In the genomic region with DNA sequence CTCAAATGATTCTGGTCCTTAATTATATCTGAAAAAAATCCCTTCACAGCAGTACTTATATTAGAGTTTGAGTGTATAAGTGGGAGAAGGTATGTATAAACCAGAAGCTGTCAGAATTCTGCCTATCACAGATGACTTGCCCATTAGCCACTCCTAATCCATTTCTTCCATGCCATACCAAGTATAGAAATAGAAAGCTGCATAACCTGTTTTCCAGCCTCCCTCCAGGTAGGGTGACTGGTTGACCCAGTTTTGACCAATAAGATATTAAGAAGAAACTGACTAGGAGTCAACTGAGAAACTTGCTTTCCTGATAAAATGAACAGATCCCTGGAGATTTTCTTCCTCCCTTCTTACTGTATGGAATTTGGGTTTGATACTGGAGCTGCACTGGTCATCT, we compare ENCODE assay signal across 20 cellular contexts.
"Had no signal": no experiment of that assay in that cellular context is flagged by ENCODE, and none has a peak within 500 bp of the region (broad histone marks: within the 10 kb centered on the region; RNA-seq: fewer than 3 reads in every experiment).

No MANE protein-coding gene starts in this region.

- H3K36me3 ChIP-seq: cardiac muscle cell, neural progenitor cell, prostate gland, right atrium auricular region, tibial nerve had no signal

- H3K4me3 ChIP-seq: cardiac muscle cell, mucosa of descending colon, neural progenitor cell, prostate gland, right atrium auricular region, tibial nerve had no signal

- DNase-seq: activated CD4-positive, alpha-beta T cell treated with anti-CD3 and anti-CD28 coated beads for 1 hour; activated CD8-positive, alpha-beta memory T cell treated with anti-CD3 and anti-CD28 coated beads for 24 hours; activated CD8-positive, alpha-beta memory T cell treated with anti-CD3 and anti-CD28 coated beads, Interleukin-2, amount 50 U/mL, for 48 hours; activated effector memory CD4-positive, alpha-beta T cell treated with Interleukin-2 at 50 U/mL for 16 hours; activated T-cell treated with anti-CD3 and anti-CD28 coated beads, Interleukin-2, amount 50 U/mL, for 48 hours; dermis blood vessel endothelial cell; effector memory CD4-positive, alpha-beta T cell; foreskin melanocyte; glutamatergic neuron; kidney; mesenchymal stem cell; naive thymus-derived CD4-positive, alpha-beta T cell; T-helper 2 cell had no signal

- H3K27ac ChIP-seq: cardiac muscle cell, neural progenitor cell, prostate gland, right atrium auricular region, tibial nerve, VCaP had no signal

- H3K4me1 ChIP-seq: neural progenitor cell, prostate gland, right atrium auricular region, tibial nerve had no signal

- H3K27me3 ChIP-seq: cardiac muscle cell, neural progenitor cell, right atrium auricular region, tibial nerve had no signal

- ATAC-seq: mucosa of descending colon; naive thymus-derived CD4-positive, alpha-beta T cell had no signal

- H3K9me3 ChIP-seq: mucosa of descending colon, prostate gland, right atrium auricular region, tibial nerve had no signal
